Comparison of ENCODE assay signal across 1 cellular context in genomic region chrX:78119521-78120227, GRCh38.
TF ChIP-seq lines count a peak whose summit lies in the region.

No MANE protein-coding gene starts in this region.

TF ChIP-seq in HCT116, 20 proteins besides CTCF, POLR2A, EP300 and RAD21:
- TF ChIP-seq SRF (IDR thresholded peaks at IDR 0.05; ENCODE audit: low read depth): no peak
- no peak for TF ChIP-seq CEBPB (IDR thresholded peaks at IDR 0.05; ENCODE audit: low read depth)
- no peak for TF ChIP-seq EZH2 (IDR thresholded peaks at IDR 0.05)
- TF ChIP-seq CBX3 (IDR thresholded peaks at IDR 0.05; ENCODE audit: low read depth): no peak
- TF ChIP-seq ZBTB33 (IDR thresholded peaks at IDR 0.05; ENCODE audit: extremely low read depth, insufficient replicate concordance, low read length): no peak
- TF ChIP-seq TCF7L2 (IDR thresholded peaks at IDR 0.05; ENCODE audit: borderline replicate concordance, extremely low read depth, insufficient read depth, insufficient read length): no peak
- no peak for TF ChIP-seq ZFX (IDR thresholded peaks at IDR 0.05)
- TF ChIP-seq POLR2AphosphoS5 (IDR thresholded peaks at IDR 0.05; ENCODE audit: low read depth, low read length): no peak
- no peak for TF ChIP-seq ATF3 (IDR thresholded peaks at IDR 0.05)
- TF ChIP-seq JUND (IDR thresholded peaks at IDR 0.05): no peak
- no peak for TF ChIP-seq ELF1 (IDR thresholded peaks at IDR 0.05; ENCODE audit: borderline replicate concordance, low read depth)
- TF ChIP-seq YY1 (IDR thresholded peaks at IDR 0.05; ENCODE audit: extremely low read depth, insufficient replicate concordance, low read depth, low read length): no peak
